In genomic region chr6:95489185-95489863, GRCh38 we compare ENCODE assay signal across 23 cellular contexts.
DNase-seq lines count a peak whose midpoint lies in the region; ATAC-seq and TF ChIP-seq lines count a peak whose summit lies in the region.
"Had no signal": no experiment of that assay in that cellular context is flagged by ENCODE, and none has a peak within 500 bp of the region (broad histone marks: within the 10 kb centered on the region; RNA-seq: fewer than 3 reads in every experiment).

No MANE protein-coding gene starts in this region.

- ATAC-seq in CD8-positive, alpha-beta T cell, result no peak
- peak; percentile 73 for ATAC-seq in GM18868 (IDR thresholded peaks at IDR 0.05; ENCODE audit: unreplicated experiment)
- peak; percentile 75 for ATAC-seq in T-helper 17 cell
- peak; percentile 37 for ATAC-seq in memory B cell (ENCODE audit: low read depth)
- ATAC-seq in HG03025 (IDR thresholded peaks at IDR 0.05; ENCODE audit: low FRiP score, unreplicated experiment), result no peak
- ATAC-seq: T-cell had no signal

- no peak overlapping the region for H3K4me3 ChIP-seq in CD8-positive, alpha-beta T cell (ENCODE audit: low read depth, low read length)
- no peak overlapping the region for H3K4me3 ChIP-seq in stomach
- H3K4me3 ChIP-seq: Peyer's patch, SJCRH30 had no signal

- CTCF ChIA-PET in CD8-positive, alpha-beta T cell (lab: Charles Lee), result no interaction called here

- peak overlapping the region; percentile 17 for H3K27ac Mint-ChIP-seq in CD8-positive, alpha-beta T cell
- H3K27ac Mint-ChIP-seq in T-helper 17 cell (peak overlapping the region; percentile 93), memory B cell (no peak overlapping the region)
- H3K27ac Mint-ChIP-seq: CD4-positive, CD25-positive, alpha-beta regulatory T cell had no signal

- H3K4me3 Mint-ChIP-seq in CD8-positive, alpha-beta T cell, result peak overlapping the region; percentile 33
- H3K4me3 Mint-ChIP-seq in T-helper 17 cell, result peak overlapping the region; percentile 60
- H3K4me3 Mint-ChIP-seq in memory B cell, result peak overlapping the region; percentile 19
- H3K4me3 Mint-ChIP-seq: CD4-positive, CD25-positive, alpha-beta regulatory T cell; T-cell had no signal

- H3K9me3 Mint-ChIP-seq in CD8-positive, alpha-beta T cell, result no peaks in the 10 kb centered on the region
- H3K9me3 Mint-ChIP-seq in memory B cell, result no peaks in the 10 kb centered on the region
- H3K9me3 Mint-ChIP-seq: CD4-positive, CD25-positive, alpha-beta regulatory T cell; T-cell had no signal

- peaks cover 16% of the 10 kb centered on the region for H3K4me1 Mint-ChIP-seq in CD8-positive, alpha-beta T cell (ENCODE audit: low read depth)
- H3K4me1 Mint-ChIP-seq in T-helper 17 cell (peaks cover 12% of the 10 kb centered on the region), memory B cell (peaks cover 6% of the 10 kb centered on the region)
- H3K4me1 Mint-ChIP-seq: CD4-positive, CD25-positive, alpha-beta regulatory T cell had no signal

- no peak overlapping the region for H3K27ac ChIP-seq in CD8-positive, alpha-beta T cell (ENCODE audit: low read depth, low read length)
- H3K27ac ChIP-seq in stomach, result no peak overlapping the region
- H3K27ac ChIP-seq: Peyer's patch, SJCRH30 had no signal

- no peaks in the 10 kb centered on the region for H3K4me1 ChIP-seq in CD8-positive, alpha-beta T cell (ENCODE audit: insufficient read depth, low read length)
- no peaks in the 10 kb centered on the region for H3K4me1 ChIP-seq in stomach
- H3K4me1 ChIP-seq: Peyer's patch, SJCRH30 had no signal

- no peak for TF ChIP-seq EP300 in stomach (IDR thresholded peaks at IDR 0.05)

- TF ChIP-seq CTCF in CD8-positive, alpha-beta T cell (IDR thresholded peaks at IDR 0.05), result no peak
- no peak for TF ChIP-seq CTCF in stomach (IDR thresholded peaks at IDR 0.05)

- intact Hi-C loops in CD8-positive, alpha-beta T cell (cut with DNase I, micrococcal nuclease), result no loop called here
- intact Hi-C loops in stomach (cut with DNase I; ENCODE audit: low total_unique reads), result no loop called here

- 25 to 46% (median 27%) methylated on average over 3 of the region's 3 CpGs for WGBS in stomach, 5 donors

- no peaks in the 10 kb centered on the region for H3K36me3 ChIP-seq in CD8-positive, alpha-beta T cell (ENCODE audit: insufficient read depth, low read length)
- H3K36me3 ChIP-seq in stomach, result no peaks in the 10 kb centered on the region
- H3K36me3 ChIP-seq: Peyer's patch, SJCRH30 had no signal

- DNase-seq in CD8-positive, alpha-beta T cell, result no peak
- DNase-seq in T-helper 17 cell (no peak), memory B cell (ENCODE audit: low spot score in 2 of 2) (no peak), stomach (no peak), NCI-H446 treated with DMSO at 0.1 percent for 48 hours (lab: John Stamatoyannopoulos, UW) (no peak)
- DNase-seq: Calu3; CD4-positive, CD25-positive, alpha-beta regulatory T cell; DMS153; GDM1; H7; KBM-7; MV-4-11; NCI-H1105 treated with DMSO at 0.1 percent for 48 hours; NCI-H2081; NCI-H2171; NCI-H345; NCI-H524 treated with DMSO at 0.1 percent for 48 hours; NCI-H82; Peyer's patch; SJCRH30; T-cell had no signal

- no peaks in the 10 kb centered on the region for H3K9me3 ChIP-seq in CD8-positive, alpha-beta T cell (ENCODE audit: low read length)
- H3K9me3 ChIP-seq in T-helper 17 cell (ENCODE audit: control insufficient read depth, low read length, poor library complexity, severe bottlenecking) (no peaks in the 10 kb centered on the region), stomach (no peaks in the 10 kb centered on the region)
- H3K9me3 ChIP-seq: Peyer's patch, SJCRH30 had no signal

- H3K36me3 Mint-ChIP-seq in CD8-positive, alpha-beta T cell, result no peaks in the 10 kb centered on the region
- no peaks in the 10 kb centered on the region for H3K36me3 Mint-ChIP-seq in T-helper 17 cell (ENCODE audit: low read depth)
- H3K36me3 Mint-ChIP-seq in memory B cell, result no peaks in the 10 kb centered on the region
- H3K36me3 Mint-ChIP-seq: CD4-positive, CD25-positive, alpha-beta regulatory T cell; T-cell had no signal

- POLR2A ChIA-PET in CD8-positive, alpha-beta T cell (lab: Charles Lee), result no interaction called here

- TF ChIP-seq POLR2A in stomach (IDR thresholded peaks at IDR 0.05), result no peak

- no peaks in the 10 kb centered on the region for H3K27me3 Mint-ChIP-seq in CD8-positive, alpha-beta T cell (ENCODE audit: low read depth)
- H3K27me3 Mint-ChIP-seq in T-helper 17 cell, result no peaks in the 10 kb centered on the region
- H3K27me3 Mint-ChIP-seq in memory B cell, result no peaks in the 10 kb centered on the region
- H3K27me3 Mint-ChIP-seq: CD4-positive, CD25-positive, alpha-beta regulatory T cell; T-cell had no signal

- H3K27me3 ChIP-seq in CD8-positive, alpha-beta T cell (ENCODE audit: insufficient read depth, low read length), result no peaks in the 10 kb centered on the region
- H3K27me3 ChIP-seq in stomach, result no peaks in the 10 kb centered on the region
- H3K27me3 ChIP-seq: Peyer's patch, SJCRH30 had no signal

Comparison
In these comparisons a context has a peak if more than half of its experiments do, and no peak if none do; other contexts are left out.
1. ATAC-seq: peak in GM18868 (single experiment), T-helper 17 cell (single experiment) and memory B cell (single experiment); none in CD8-positive, alpha-beta T cell (single experiment) and HG03025 (single experiment).
2. Peak in every context shown above with its lines, with median percentiles within 50 percentile points of each other: H3K4me3 Mint-ChIP-seq.